In the genomic region with DNA sequence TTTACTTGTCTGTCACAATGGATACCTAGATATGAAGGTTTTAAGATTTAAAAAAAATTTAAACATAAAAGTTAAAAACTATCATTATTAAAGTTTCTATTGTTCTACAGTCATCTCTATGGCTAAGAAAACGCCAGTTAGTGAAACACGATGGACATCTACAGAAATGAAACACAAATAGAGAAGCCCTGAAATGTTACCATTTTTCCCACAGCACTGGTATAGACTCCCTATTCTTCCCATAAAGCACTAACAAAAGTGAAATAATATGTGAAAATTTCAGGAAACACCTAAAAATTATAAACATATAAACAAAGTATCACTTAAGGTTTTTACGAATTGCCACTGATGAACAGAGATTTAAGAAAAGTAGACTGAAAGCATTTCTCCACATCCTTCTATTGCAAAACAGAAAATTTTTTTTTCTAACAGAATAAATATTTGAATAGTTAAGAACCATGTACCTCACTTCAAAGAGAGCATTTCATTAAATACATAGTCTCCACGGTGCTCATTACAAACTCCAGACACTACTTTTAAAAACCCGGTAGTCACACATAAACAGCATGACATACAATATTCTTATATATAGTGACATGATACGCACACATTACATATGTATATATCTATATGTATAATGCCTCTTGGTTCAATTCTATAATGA, we compare ENCODE assay signal across 1 cellular context.
TF ChIP-seq lines count a peak whose summit lies in the region.

No MANE protein-coding gene starts in this region.

TF ChIP-seq in HepG2, 621 proteins besides CTCF, POLR2A, EP300 and RAD21 (continued from another document and continues in another):
- TF ChIP-seq, protein P1, sequence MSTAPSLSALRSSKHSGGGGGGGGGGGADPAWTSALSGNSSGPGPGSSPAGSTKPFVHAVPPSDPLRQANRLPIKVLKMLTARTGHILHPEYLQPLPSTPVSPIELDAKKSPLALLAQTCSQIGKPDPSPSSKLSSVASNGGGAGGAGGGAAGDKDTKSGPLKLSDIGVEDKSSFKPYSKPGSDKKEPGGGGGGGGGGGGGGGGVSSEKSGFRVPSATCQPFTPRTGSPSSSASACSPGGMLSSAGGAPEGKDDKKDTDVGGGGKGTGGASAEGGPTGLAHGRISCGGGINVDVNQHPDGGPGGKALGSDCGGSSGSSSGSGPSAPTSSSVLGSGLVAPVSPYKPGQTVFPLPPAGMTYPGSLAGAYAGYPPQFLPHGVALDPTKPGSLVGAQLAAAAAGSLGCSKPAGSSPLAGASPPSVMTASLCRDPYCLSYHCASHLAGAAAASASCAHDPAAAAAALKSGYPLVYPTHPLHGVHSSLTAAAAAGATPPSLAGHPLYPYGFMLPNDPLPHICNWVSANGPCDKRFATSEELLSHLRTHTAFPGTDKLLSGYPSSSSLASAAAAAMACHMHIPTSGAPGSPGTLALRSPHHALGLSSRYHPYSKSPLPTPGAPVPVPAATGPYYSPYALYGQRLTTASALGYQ (CRISPR knock-in tag; IDR thresholded peaks at IDR 0.05) = peak; percentile 77; the same call in 1 of the 2 replicates
- TF ChIP-seq ZNF3 (CRISPR knock-in tag; IDR thresholded peaks at IDR 0.05) (no peak), ZIK1 (CRISPR knock-in tag; IDR thresholded peaks at IDR 0.05; ENCODE audit: borderline replicate concordance, low read depth) (no peak), ZNF235 (CRISPR knock-in tag; IDR thresholded peaks at IDR 0.05; ENCODE audit: borderline replicate concordance) (no peak), HNRNPLL (IDR thresholded peaks at IDR 0.05; ENCODE audit: low read depth, low read length, poor library complexity, severe bottlenecking) (no peak), ZNF878 (CRISPR knock-in tag; IDR thresholded peaks at IDR 0.05) (no peak), MTA3 (CRISPR knock-in tag; IDR thresholded peaks at IDR 0.05) (no peak), KDM1A (CRISPR knock-in tag; IDR thresholded peaks at IDR 0.05) (no peak), ZNF713 (CRISPR knock-in tag; IDR thresholded peaks at IDR 0.05) (no peak), GFI1 (CRISPR knock-in tag; IDR thresholded peaks at IDR 0.05; ENCODE audit: borderline replicate concordance) (peak; percentile 66; the same call in 1 of the 2 replicates), MEF2D (CRISPR knock-in tag; IDR thresholded peaks at IDR 0.05) (no peak), THYN1 (CRISPR knock-in tag; IDR thresholded peaks at IDR 0.05; ENCODE audit: borderline replicate concordance, low read depth) (no peak), ZNF343 (CRISPR knock-in tag; IDR thresholded peaks at IDR 0.05) (no peak), CCAR2 (optimal IDR thresholded peaks at IDR 0.05; ENCODE audit: low read depth, low read length) (no peak), NFYB (CRISPR knock-in tag; IDR thresholded peaks at IDR 0.05) (no peak), ZNF367 (CRISPR knock-in tag; IDR thresholded peaks at IDR 0.05; ENCODE audit: borderline replicate concordance) (no peak), ZNF550 (CRISPR knock-in tag; IDR thresholded peaks at IDR 0.05; ENCODE audit: borderline replicate concordance) (no peak), GPN1 (CRISPR knock-in tag; IDR thresholded peaks at IDR 0.05; ENCODE audit: borderline replicate concordance) (no peak), ERF (CRISPR knock-in tag; IDR thresholded peaks at IDR 0.05) (no peak), ZEB1 (IDR thresholded peaks at IDR 0.05; ENCODE audit: insufficient replicate concordance, low read depth) (no peak), ZFP82 (CRISPR knock-in tag; IDR thresholded peaks at IDR 0.05; ENCODE audit: borderline replicate concordance) (no peak), ELF3 (CRISPR knock-in tag; IDR thresholded peaks at IDR 0.05) (peak; percentile 76), ZNF530 (CRISPR knock-in tag; IDR thresholded peaks at IDR 0.05; ENCODE audit: low read depth) (no peak), RBM22 (optimal IDR thresholded peaks at IDR 0.05; ENCODE audit: low read length) (no peak), FOXP1 (IDR thresholded peaks at IDR 0.05) (no peak), FOXP1 (CRISPR knock-in tag; IDR thresholded peaks at IDR 0.05) (peak; percentile 79; the same call in 1 of the 2 replicates), ZNF674 (CRISPR knock-in tag; IDR thresholded peaks at IDR 0.05; ENCODE audit: low read depth) (no peak), RBM39 (IDR thresholded peaks at IDR 0.05; ENCODE audit: low read depth, low read length, poor library complexity, severe bottlenecking) (no peak)
- TF ChIP-seq, protein P2, sequence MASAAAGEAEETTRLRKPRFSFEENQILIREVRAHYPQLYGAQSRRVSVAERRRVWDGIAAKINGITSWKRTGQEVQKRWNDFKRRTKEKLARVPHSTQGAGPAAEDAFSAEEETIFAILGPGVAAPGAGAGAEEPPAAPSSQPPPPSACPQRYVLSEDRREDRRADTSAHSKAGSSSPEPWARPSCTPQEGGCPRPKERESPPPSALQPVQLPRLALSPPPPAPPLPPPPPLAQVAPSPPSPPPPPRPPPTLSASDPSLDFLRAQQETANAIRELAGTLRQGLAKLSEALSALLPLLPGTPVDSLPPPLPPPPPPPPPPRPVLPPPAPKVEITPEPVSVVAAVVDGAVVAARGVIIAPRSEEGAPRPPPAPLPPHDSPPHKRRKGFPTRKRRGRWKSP (CRISPR knock-in tag; IDR thresholded peaks at IDR 0.05) = no peak
- TF ChIP-seq, protein P3, sequence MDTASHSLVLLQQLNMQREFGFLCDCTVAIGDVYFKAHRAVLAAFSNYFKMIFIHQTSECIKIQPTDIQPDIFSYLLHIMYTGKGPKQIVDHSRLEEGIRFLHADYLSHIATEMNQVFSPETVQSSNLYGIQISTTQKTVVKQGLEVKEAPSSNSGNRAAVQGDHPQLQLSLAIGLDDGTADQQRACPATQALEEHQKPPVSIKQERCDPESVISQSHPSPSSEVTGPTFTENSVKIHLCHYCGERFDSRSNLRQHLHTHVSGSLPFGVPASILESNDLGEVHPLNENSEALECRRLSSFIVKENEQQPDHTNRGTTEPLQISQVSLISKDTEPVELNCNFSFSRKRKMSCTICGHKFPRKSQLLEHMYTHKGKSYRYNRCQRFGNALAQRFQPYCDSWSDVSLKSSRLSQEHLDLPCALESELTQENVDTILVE (CRISPR knock-in tag; IDR thresholded peaks at IDR 0.05) = peak; percentile 36; the same call in 1 of the 2 replicates
- TF ChIP-seq, protein P4, sequence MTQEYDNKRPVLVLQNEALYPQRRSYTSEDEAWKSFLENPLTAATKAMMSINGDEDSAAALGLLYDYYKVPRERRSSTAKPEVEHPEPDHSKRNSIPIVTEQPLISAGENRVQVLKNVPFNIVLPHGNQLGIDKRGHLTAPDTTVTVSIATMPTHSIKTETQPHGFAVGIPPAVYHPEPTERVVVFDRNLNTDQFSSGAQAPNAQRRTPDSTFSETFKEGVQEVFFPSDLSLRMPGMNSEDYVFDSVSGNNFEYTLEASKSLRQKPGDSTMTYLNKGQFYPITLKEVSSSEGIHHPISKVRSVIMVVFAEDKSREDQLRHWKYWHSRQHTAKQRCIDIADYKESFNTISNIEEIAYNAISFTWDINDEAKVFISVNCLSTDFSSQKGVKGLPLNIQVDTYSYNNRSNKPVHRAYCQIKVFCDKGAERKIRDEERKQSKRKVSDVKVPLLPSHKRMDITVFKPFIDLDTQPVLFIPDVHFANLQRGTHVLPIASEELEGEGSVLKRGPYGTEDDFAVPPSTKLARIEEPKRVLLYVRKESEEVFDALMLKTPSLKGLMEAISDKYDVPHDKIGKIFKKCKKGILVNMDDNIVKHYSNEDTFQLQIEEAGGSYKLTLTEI (CRISPR knock-in tag; conservative IDR thresholded peaks at IDR 0.05) = no peak
- TF ChIP-seq, protein P5, sequence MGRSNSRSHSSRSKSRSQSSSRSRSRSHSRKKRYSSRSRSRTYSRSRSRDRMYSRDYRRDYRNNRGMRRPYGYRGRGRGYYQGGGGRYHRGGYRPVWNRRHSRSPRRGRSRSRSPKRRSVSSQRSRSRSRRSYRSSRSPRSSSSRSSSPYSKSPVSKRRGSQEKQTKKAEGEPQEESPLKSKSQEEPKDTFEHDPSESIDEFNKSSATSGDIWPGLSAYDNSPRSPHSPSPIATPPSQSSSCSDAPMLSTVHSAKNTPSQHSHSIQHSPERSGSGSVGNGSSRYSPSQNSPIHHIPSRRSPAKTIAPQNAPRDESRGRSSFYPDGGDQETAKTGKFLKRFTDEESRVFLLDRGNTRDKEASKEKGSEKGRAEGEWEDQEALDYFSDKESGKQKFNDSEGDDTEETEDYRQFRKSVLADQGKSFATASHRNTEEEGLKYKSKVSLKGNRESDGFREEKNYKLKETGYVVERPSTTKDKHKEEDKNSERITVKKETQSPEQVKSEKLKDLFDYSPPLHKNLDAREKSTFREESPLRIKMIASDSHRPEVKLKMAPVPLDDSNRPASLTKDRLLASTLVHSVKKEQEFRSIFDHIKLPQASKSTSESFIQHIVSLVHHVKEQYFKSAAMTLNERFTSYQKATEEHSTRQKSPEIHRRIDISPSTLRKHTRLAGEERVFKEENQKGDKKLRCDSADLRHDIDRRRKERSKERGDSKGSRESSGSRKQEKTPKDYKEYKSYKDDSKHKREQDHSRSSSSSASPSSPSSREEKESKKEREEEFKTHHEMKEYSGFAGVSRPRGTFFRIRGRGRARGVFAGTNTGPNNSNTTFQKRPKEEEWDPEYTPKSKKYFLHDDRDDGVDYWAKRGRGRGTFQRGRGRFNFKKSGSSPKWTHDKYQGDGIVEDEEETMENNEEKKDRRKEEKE (IDR thresholded peaks at IDR 0.05) = no peak
- TF ChIP-seq, protein P6, sequence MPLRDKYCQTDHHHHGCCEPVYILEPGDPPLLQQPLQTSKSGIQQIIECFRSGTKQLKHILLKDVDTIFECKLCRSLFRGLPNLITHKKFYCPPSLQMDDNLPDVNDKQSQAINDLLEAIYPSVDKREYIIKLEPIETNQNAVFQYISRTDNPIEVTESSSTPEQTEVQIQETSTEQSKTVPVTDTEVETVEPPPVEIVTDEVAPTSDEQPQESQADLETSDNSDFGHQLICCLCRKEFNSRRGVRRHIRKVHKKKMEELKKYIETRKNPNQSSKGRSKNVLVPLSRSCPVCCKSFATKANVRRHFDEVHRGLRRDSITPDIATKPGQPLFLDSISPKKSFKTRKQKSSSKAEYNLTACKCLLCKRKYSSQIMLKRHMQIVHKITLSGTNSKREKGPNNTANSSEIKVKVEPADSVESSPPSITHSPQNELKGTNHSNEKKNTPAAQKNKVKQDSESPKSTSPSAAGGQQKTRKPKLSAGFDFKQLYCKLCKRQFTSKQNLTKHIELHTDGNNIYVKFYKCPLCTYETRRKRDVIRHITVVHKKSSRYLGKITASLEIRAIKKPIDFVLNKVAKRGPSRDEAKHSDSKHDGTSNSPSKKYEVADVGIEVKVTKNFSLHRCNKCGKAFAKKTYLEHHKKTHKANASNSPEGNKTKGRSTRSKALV (CRISPR knock-in tag; IDR thresholded peaks at IDR 0.05) = no peak
- TF ChIP-seq, protein P7, sequence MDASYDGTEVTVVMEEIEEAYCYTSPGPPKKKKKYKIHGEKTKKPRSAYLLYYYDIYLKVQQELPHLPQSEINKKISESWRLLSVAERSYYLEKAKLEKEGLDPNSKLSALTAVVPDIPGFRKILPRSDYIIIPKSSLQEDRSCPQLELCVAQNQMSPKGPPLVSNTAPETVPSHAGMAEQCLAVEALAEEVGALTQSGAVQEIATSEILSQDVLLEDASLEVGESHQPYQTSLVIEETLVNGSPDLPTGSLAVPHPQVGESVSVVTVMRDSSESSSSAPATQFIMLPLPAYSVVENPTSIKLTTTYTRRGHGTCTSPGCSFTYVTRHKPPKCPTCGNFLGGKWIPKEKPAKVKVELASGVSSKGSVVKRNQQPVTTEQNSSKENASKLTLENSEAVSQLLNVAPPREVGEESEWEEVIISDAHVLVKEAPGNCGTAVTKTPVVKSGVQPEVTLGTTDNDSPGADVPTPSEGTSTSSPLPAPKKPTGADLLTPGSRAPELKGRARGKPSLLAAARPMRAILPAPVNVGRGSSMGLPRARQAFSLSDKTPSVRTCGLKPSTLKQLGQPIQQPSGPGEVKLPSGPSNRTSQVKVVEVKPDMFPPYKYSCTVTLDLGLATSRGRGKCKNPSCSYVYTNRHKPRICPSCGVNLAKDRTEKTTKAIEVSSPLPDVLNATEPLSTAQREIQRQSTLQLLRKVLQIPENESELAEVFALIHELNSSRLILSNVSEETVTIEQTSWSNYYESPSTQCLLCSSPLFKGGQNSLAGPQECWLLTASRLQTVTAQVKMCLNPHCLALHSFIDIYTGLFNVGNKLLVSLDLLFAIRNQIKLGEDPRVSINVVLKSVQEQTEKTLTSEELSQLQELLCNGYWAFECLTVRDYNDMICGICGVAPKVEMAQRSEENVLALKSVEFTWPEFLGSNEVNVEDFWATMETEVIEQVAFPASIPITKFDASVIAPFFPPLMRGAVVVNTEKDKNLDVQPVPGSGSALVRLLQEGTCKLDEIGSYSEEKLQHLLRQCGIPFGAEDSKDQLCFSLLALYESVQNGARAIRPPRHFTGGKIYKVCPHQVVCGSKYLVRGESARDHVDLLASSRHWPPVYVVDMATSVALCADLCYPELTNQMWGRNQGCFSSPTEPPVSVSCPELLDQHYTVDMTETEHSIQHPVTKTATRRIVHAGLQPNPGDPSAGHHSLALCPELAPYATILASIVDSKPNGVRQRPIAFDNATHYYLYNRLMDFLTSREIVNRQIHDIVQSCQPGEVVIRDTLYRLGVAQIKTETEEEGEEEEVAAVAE (CRISPR knock-in tag; IDR thresholded peaks at IDR 0.05; ENCODE audit: borderline replicate concordance) = peak; percentile 66; the same call in 1 of the 2 replicates
